ENCODE assay signal across 18 cellular contexts in genomic region chr4:3516836-3517730, GRCh38. TPM values are rescaled to one million over a fixed set of nuclear protein-coding genes. Genes with fewer than 3 reads are reported as not detected.
"Had no signal": no experiment of that assay in that cellular context is flagged by ENCODE, and none has a peak within 500 bp of the region (broad histone marks: within the 10 kb centered on the region; RNA-seq: fewer than 3 reads in every experiment).

No MANE protein-coding gene starts in this region.

- H3K9me3 Mint-ChIP-seq: nephron; stimulated activated naive CD8-positive, alpha-beta T cell treated with anti-CD3 and anti-CD28 coated beads, Interleukin-15, amount 100 ng/mL, for 72 hours; type B pancreatic cell had no signal

- DNase-seq: activated CD4-positive, CD25-positive, alpha-beta regulatory T cell; activated naive CD4-positive, alpha-beta T cell; activated T-cell treated with anti-CD3 and anti-CD28 coated beads for 4 hours; foreskin melanocyte; mesenchymal stem cell; stimulated activated CD4-positive, alpha-beta T cell treated with anti-CD3 and anti-CD28 coated beads, Interleukin-1b, Interleukin-23, amount 100 ng/mL, for 48 hours; stimulated activated naive CD8-positive, alpha-beta T cell treated with anti-CD3 and anti-CD28 coated beads, Interleukin-15, amount 100 ng/mL, for 72 hours; SW 1271 had no signal

- H3K27me3 Mint-ChIP-seq: stimulated activated naive CD8-positive, alpha-beta T cell treated with anti-CD3 and anti-CD28 coated beads, Interleukin-15, amount 100 ng/mL, for 72 hours; type B pancreatic cell had no signal

- H3K4me3 ChIP-seq: heart left ventricle, psoas muscle, sigmoid colon, SJSA1 had no signal

- H3K27me3 ChIP-seq: heart left ventricle, sigmoid colon, SJSA1 had no signal

- ATAC-seq: heart left ventricle; psoas muscle; stimulated activated naive CD8-positive, alpha-beta T cell treated with anti-CD3 and anti-CD28 coated beads, Interleukin-15, amount 100 ng/mL, for 72 hours had no signal

- H3K4me3 Mint-ChIP-seq: nephron; stimulated activated naive CD8-positive, alpha-beta T cell treated with anti-CD3 and anti-CD28 coated beads, Interleukin-15, amount 100 ng/mL, for 72 hours; type B pancreatic cell had no signal

- FAIRE-seq: colon, TTC549 had no signal

- H3K27ac Mint-ChIP-seq: nephron; stimulated activated naive CD8-positive, alpha-beta T cell treated with anti-CD3 and anti-CD28 coated beads, Interleukin-15, amount 100 ng/mL, for 72 hours; type B pancreatic cell had no signal

- H3K9me3 ChIP-seq: heart left ventricle, psoas muscle, sigmoid colon, SJSA1 had no signal

- H3K4me1 ChIP-seq: psoas muscle, sigmoid colon, SJSA1 had no signal

- H3K27ac ChIP-seq: heart left ventricle, psoas muscle, sigmoid colon, SJSA1 had no signal

- H3K4me1 Mint-ChIP-seq: stimulated activated naive CD8-positive, alpha-beta T cell treated with anti-CD3 and anti-CD28 coated beads, Interleukin-15, amount 100 ng/mL, for 72 hours had no signal

RNA-seq across cellular contexts. Expression of gene DOK7, which starts 54.0 kb away (rescaled TPM):
- total RNA-seq: omental fat pad; T-helper 2 cell treated with Interferon-gamma antibody and Interleukin-4, amounts not matched to agents 100 ng/mL and 5 ng/mL, for 36 hours had no signal
